34 cellular contexts compared by ENCODE assay signal in genomic region chr17:8272421-8272820, GRCh38. TPM values are rescaled to one million over a fixed set of nuclear protein-coding genes. Genes with fewer than 3 reads are reported as not detected.
"Had no signal": no experiment of that assay in that cellular context is flagged by ENCODE, and none has a peak within 500 bp of the region (broad histone marks: within the 10 kb centered on the region; RNA-seq: fewer than 3 reads in every experiment).

No MANE protein-coding gene starts in this region.

- H2AFZ ChIP-seq: parathyroid adenoma had no signal

- H3K79me2 ChIP-seq: parathyroid adenoma had no signal

- H3K4me3 Mint-ChIP-seq: naive B cell; naive thymus-derived CD8-positive, alpha-beta T cell; natural killer cell treated with Interleukin-12 subunit alpha and Interleukin-12 subunit beta and Interleukin-15 and Interleukin-18, amount 100 ng/mL, for 72 hours; nephron progenitor cell; neural crest cell; stimulated activated memory B cell treated with anti-CD40 and anti-IgM and Interleukin-4, amounts not matched to agents 10 μg/mL and 1 μg/mL and 100 μg/mL, for 72 hours; stimulated activated naive CD8-positive, alpha-beta T cell treated with anti-CD3 and anti-CD28 coated beads, Interleukin-15, amount 100 ng/mL, for 72 hours had no signal

- H3K4me1 ChIP-seq: parathyroid adenoma, psoas muscle, spleen, suprapubic skin, tibial artery, upper lobe of left lung, vagina had no signal

- H3K27me3 ChIP-seq: neutrophil, ovary, spleen, suprapubic skin, testis, tibial artery, transverse colon, upper lobe of left lung, vagina had no signal

- FAIRE-seq: urothelium cell line had no signal

- H3K27ac ChIP-seq: neutrophil, ovary, parathyroid adenoma, psoas muscle, skin epidermis, spleen, suprapubic skin, testis, tibial artery, transverse colon, upper lobe of left lung, vagina had no signal

- H3K9me3 ChIP-seq: neutrophil, ovary, psoas muscle, spleen, suprapubic skin, testis, tibial artery, transverse colon, upper lobe of left lung, vagina had no signal

- H3K27ac Mint-ChIP-seq: natural killer cell treated with Interleukin-12 subunit alpha and Interleukin-12 subunit beta and Interleukin-15 and Interleukin-18, amount 100 ng/mL, for 72 hours; progenitor cell of endocrine pancreas; stimulated activated memory B cell treated with anti-CD40 and anti-IgM and Interleukin-4, amounts not matched to agents 10 μg/mL and 1 μg/mL and 100 μg/mL, for 72 hours; stimulated activated naive CD8-positive, alpha-beta T cell treated with anti-CD3 and anti-CD28 coated beads, Interleukin-15, amount 100 ng/mL, for 72 hours had no signal

- DNase-seq: naive B cell; naive thymus-derived CD8-positive, alpha-beta T cell; nephron progenitor cell; nucleus accumbens; ovary; posterior cingulate gyrus; psoas muscle; right cardiac atrium; spleen; stimulated activated CD4-positive, alpha-beta T cell treated with anti-CD3 and anti-CD28 coated beads, Interleukin-12 subunit alpha, Interleukin-12 subunit beta, amount 100 ng/mL, for 4 hours; stimulated activated CD4-positive, alpha-beta T cell treated with anti-CD3 and anti-CD28 coated beads, Interleukin-1b, Interleukin-23, amount 100 ng/mL, for 48 hours; stimulated activated CD4-positive, alpha-beta T cell treated with anti-CD3 and anti-CD28 coated beads, Interleukin-4, amount 100 ng/mL, for 1 hour; stimulated activated CD4-positive, alpha-beta T cell treated with anti-CD3 and anti-CD28 coated beads, Interleukin-4, amount 100 ng/mL, for 4 hours; stimulated activated CD8-positive, alpha-beta memory T cell treated with anti-CD3 and anti-CD28 coated beads, Interleukin-4, amount 100 ng/mL, for 48 hours; stimulated activated naive CD4-positive, alpha-beta T cell; stimulated activated naive CD8-positive, alpha-beta T cell treated with anti-CD3 and anti-CD28 coated beads, Interleukin-15, amount 100 ng/mL, for 72 hours; stimulated activated naive CD8-positive, alpha-beta T cell treated with anti-CD3 and anti-CD28 coated beads, Interleukin-15, Interleukin-2, amounts not matched to agents 100 U/mL and 50 U/mL, for 24 hours; substantia nigra; testis; tibial artery; transverse colon; upper lobe of left lung had no signal

- H3K9ac ChIP-seq: parathyroid adenoma had no signal

- H3K4me3 ChIP-seq: ovary, psoas muscle, skin epidermis, smooth muscle cell, spleen, suprapubic skin, testis, tibial artery, transverse colon, upper lobe of left lung, vagina had no signal

- H3K27me3 Mint-ChIP-seq: naive B cell; naive thymus-derived CD8-positive, alpha-beta T cell; natural killer cell treated with Interleukin-12 subunit alpha and Interleukin-12 subunit beta and Interleukin-15 and Interleukin-18, amount 100 ng/mL, for 72 hours; progenitor cell of endocrine pancreas; stimulated activated memory B cell treated with anti-CD40 and anti-IgM and Interleukin-4, amounts not matched to agents 10 μg/mL and 1 μg/mL and 100 μg/mL, for 72 hours; stimulated activated naive CD8-positive, alpha-beta T cell treated with anti-CD3 and anti-CD28 coated beads, Interleukin-15, amount 100 ng/mL, for 72 hours had no signal

- H3K4me1 Mint-ChIP-seq: nephron progenitor cell; neural crest cell; stimulated activated memory B cell treated with anti-CD40 and anti-IgM and Interleukin-4, amounts not matched to agents 10 μg/mL and 1 μg/mL and 100 μg/mL, for 72 hours; stimulated activated naive CD8-positive, alpha-beta T cell treated with anti-CD3 and anti-CD28 coated beads, Interleukin-15, amount 100 ng/mL, for 72 hours had no signal

- H3K36me3 Mint-ChIP-seq: naive B cell; natural killer cell treated with Interleukin-12 subunit alpha and Interleukin-12 subunit beta and Interleukin-15 and Interleukin-18, amount 100 ng/mL, for 72 hours had no signal

- H3K4me2 ChIP-seq: smooth muscle cell had no signal

- H3K9me3 Mint-ChIP-seq: naive B cell; naive thymus-derived CD8-positive, alpha-beta T cell; natural killer cell treated with Interleukin-12 subunit alpha and Interleukin-12 subunit beta and Interleukin-15 and Interleukin-18, amount 100 ng/mL, for 72 hours; nephron progenitor cell; neural crest cell; stimulated activated memory B cell treated with anti-CD40 and anti-IgM and Interleukin-4, amounts not matched to agents 10 μg/mL and 1 μg/mL and 100 μg/mL, for 72 hours; stimulated activated naive CD8-positive, alpha-beta T cell treated with anti-CD3 and anti-CD28 coated beads, Interleukin-15, amount 100 ng/mL, for 72 hours had no signal

- ATAC-seq: naive thymus-derived CD8-positive, alpha-beta T cell; natural killer cell treated with Interleukin-12 subunit alpha and Interleukin-12 subunit beta and Interleukin-15 and Interleukin-18, amount 100 ng/mL, for 72 hours; psoas muscle; right cardiac atrium; sciatic nerve; stimulated activated memory B cell treated with anti-CD40 and anti-IgM and Interleukin-4, amounts not matched to agents 10 μg/mL and 1 μg/mL and 100 μg/mL, for 72 hours; stimulated activated naive CD8-positive, alpha-beta T cell treated with anti-CD3 and anti-CD28 coated beads, Interleukin-15, amount 100 ng/mL, for 72 hours; stimulated activated naive CD8-positive, alpha-beta T cell treated with anti-CD3 and anti-CD28 coated beads, Interleukin-15, Interleukin-2, amounts not matched to agents 100 U/mL and 50 U/mL, for 24 hours had no signal

- H3K36me3 ChIP-seq: neutrophil, ovary, transverse colon had no signal

RNA-seq across cellular contexts. Expression of gene ARHGEF15, which starts 37.6 kb away (rescaled TPM):
- total RNA-seq: naive thymus-derived CD8-positive, alpha-beta T cell; natural killer cell treated with Interleukin-12 subunit alpha and Interleukin-12 subunit beta and Interleukin-15 and Interleukin-18, amount 100 ng/mL, for 72 hours; neural crest cell; smooth muscle cell had no signal
- polyA plus RNA-seq: naive thymus-derived CD8-positive, alpha-beta T cell; smooth muscle cell had no signal
